In genomic region chr10:97766106-97766810, GRCh38 we compare ENCODE assay signal across 14 cellular contexts. TPM values are rescaled to one million over a fixed set of nuclear protein-coding genes. Genes with fewer than 3 reads are reported as not detected.
DNase-seq lines count a peak whose midpoint lies in the region; TF ChIP-seq lines count a peak whose summit lies in the region.
"Had no signal": no experiment of that assay in that cellular context is flagged by ENCODE, and none has a peak within 500 bp of the region (broad histone marks: within the 10 kb centered on the region; RNA-seq: fewer than 3 reads in every experiment).

No MANE protein-coding gene starts in this region.

- no peaks in the 10 kb centered on the region for H3K79me1 ChIP-seq in H9 (ENCODE audit: insufficient read depth, low read depth, low read length, poor library complexity, severe bottlenecking)

- H3K4me3 ChIP-seq in HEK293 (ENCODE audit: low read depth, low read length) = no peak overlapping the region
- no peak overlapping the region for H3K4me3 ChIP-seq in SJCRH30
- no peak overlapping the region for H3K4me3 ChIP-seq in brain microvascular endothelial cell (ENCODE audit: low read depth, low read length)
- H3K4me3 ChIP-seq in tibial nerve = no peak overlapping the region
- no peak overlapping the region for H3K4me3 ChIP-seq in colonic mucosa
- H3K4me3 ChIP-seq: A549, GM23338 had no signal

- H3K9ac ChIP-seq in colonic mucosa (ENCODE audit: low read depth in 2 of 2, low read length in 2 of 2) (no peak overlapping the region), H9 (ENCODE audit: extremely low read depth, insufficient read length, low read length) (no peak overlapping the region)

- no peak for TF ChIP-seq EP300 in tibial nerve (IDR thresholded peaks at IDR 0.05)

- H4K8ac ChIP-seq in H9 (replicated peaks; ENCODE audit: insufficient read length, low read depth, low read length) = no peak overlapping the region

- H3K56ac ChIP-seq in H9 (ENCODE audit: insufficient read length, low read depth, low read length) = no peak overlapping the region

- no peak overlapping the region for H2BK12ac ChIP-seq in H9 (ENCODE audit: insufficient read length, low read depth, low read length)

- H2BK20ac ChIP-seq in H9 (ENCODE audit: low read depth, low read length, poor library complexity, severe bottlenecking) = no peak overlapping the region

- no peaks in the 10 kb centered on the region for H3K4me1 ChIP-seq in HEK293 (ENCODE audit: control insufficient read depth, insufficient read depth, low read length)
- peaks cover 70% of the 10 kb centered on the region for H3K4me1 ChIP-seq in SJCRH30
- H3K4me1 ChIP-seq in tibial nerve = peaks cover 0 to 84% (median 35%) of the 10 kb centered on the region in 4 donors
- H3K4me1 ChIP-seq in colonic mucosa = no peaks in the 10 kb centered on the region
- H3K4me1 ChIP-seq in H9 (ENCODE audit: insufficient read depth, low read length) = no peaks in the 10 kb centered on the region

- TF ChIP-seq CTCF in HEK293 (tag by site-specific recombination; IDR thresholded peaks at IDR 0.05) (no peak), brain microvascular endothelial cell (IDR thresholded peaks at IDR 0.05; ENCODE audit: low read depth, low read length, missing control alignments) (no peak), tibial nerve (IDR thresholded peaks at IDR 0.05) (no peak), GM10248 (IDR thresholded peaks at IDR 0.05; ENCODE audit: control extremely low read depth, extremely low read depth, low read depth, missing control alignments) (no peak), colonic mucosa (IDR thresholded peaks at IDR 0.05) (no peak), H9 (conservative IDR thresholded peaks at IDR 0.05) (no peak)

- H3K4ac ChIP-seq in H9 (ENCODE audit: low read depth, low read length) = no peak overlapping the region

- H2AFZ ChIP-seq in H9 (ENCODE audit: low read length) = no peak overlapping the region
- H2AFZ ChIP-seq: GM23338 had no signal

- peaks cover 2% of the 10 kb centered on the region for H4K20me1 ChIP-seq in H9 (ENCODE audit: control insufficient read depth, insufficient read depth, insufficient read length)

- peaks cover 0 to 12% of the 10 kb centered on the region in 2 experiments; a peak in 1 of 3 replicates for H3K36me3 ChIP-seq in HEK293 (ENCODE audit: control insufficient read depth in 2 of 2, insufficient read depth in 1 of 2, low read length in 2 of 2)
- H3K36me3 ChIP-seq in SJCRH30 = no peaks in the 10 kb centered on the region
- peaks cover 5% of the 10 kb centered on the region for H3K36me3 ChIP-seq in brain microvascular endothelial cell (replicated peaks)
- H3K36me3 ChIP-seq in tibial nerve = peaks cover 0 to 15% (median 0%) of the 10 kb centered on the region in 3 donors
- H3K36me3 ChIP-seq in colonic mucosa = no peaks in the 10 kb centered on the region

- H3K9me3 ChIP-seq in HEK293 (ENCODE audit: control insufficient read depth, insufficient read depth, low read depth, low read length) (no peaks in the 10 kb centered on the region), SJCRH30 (replicated peaks) (no peaks in the 10 kb centered on the region), tibial nerve (no peaks in the 10 kb centered on the region), colonic mucosa (no peaks in the 10 kb centered on the region), H9 (ENCODE audit: control insufficient read depth, low read depth, low read length) (no peaks in the 10 kb centered on the region)
- H3K9me3 ChIP-seq: A549, Caco-2 had no signal

- intact Hi-C loops in colonic mucosa (cut with DNase I) = loop anchor here (10.0 kb wide), 1 partner anchor 99 kb away; no protein-coding TSS in a partner anchor

- H2AK5ac ChIP-seq in H9 (ENCODE audit: insufficient read length, low read length) = no peak overlapping the region

- H4K91ac ChIP-seq in H9 (ENCODE audit: insufficient read length, low read depth, low read length) = no peak overlapping the region

- no peak overlapping the region for H3K23ac ChIP-seq in H9 (ENCODE audit: insufficient read length, low read depth, low read length)

- no peak overlapping the region for H3K18ac ChIP-seq in H9 (ENCODE audit: insufficient read length, low read depth, low read length)

- CTCF ChIA-PET in HEK293 (lab: Yijun Ruan, JAX) (interaction anchor here (0.9 to 3.0 kb wide), 2 partner anchors 26 to 103 kb away, joined by 3 to 14 read pairs; no protein-coding TSS in a partner anchor), GM10248 (lab: Yijun Ruan, JAX) (interaction anchor here (0.6 to 2.4 kb wide), 4 partner anchors 23 to 65 kb away, joined by 3 to 6 read pairs (median 4); no protein-coding TSS in a partner anchor)

- no peak overlapping the region for H3K27ac Mint-ChIP-seq in H9
- H3K27ac Mint-ChIP-seq: CD4-positive, alpha-beta T cell; GM23338 had no signal

- no peak overlapping the region for H2BK5ac ChIP-seq in H9 (ENCODE audit: insufficient read length, low read length)

- 80 to 81% methylated on average over 13 of the region's 13 CpGs for WGBS in tibial nerve, 2 donors
- WGBS in H9 (ENCODE audit: extremely low coverage, insufficient read length, low lambda C conversion rate) = no CpG with 5 or more reads among the region's 13 CpGs

- no peaks in the 10 kb centered on the region for H3K79me2 ChIP-seq in H9 (ENCODE audit: insufficient read depth, low read length)

- peaks cover 37% of the 10 kb centered on the region for H3K27me3 Mint-ChIP-seq in H9 (ENCODE audit: low read depth)

- no peak overlapping the region for H3K27ac ChIP-seq in HEK293 (ENCODE audit: extremely low read depth, low read depth, low read length)
- H3K27ac ChIP-seq in SJCRH30 = peak overlapping the region; percentile 100
- H3K27ac ChIP-seq in brain microvascular endothelial cell = no peak overlapping the region
- H3K27ac ChIP-seq in tibial nerve = peak overlapping the region; percentile 13 to 91 (median 82)
- H3K27ac ChIP-seq in colonic mucosa = no peak overlapping the region
- no peak overlapping the region for H3K27ac ChIP-seq in H9 (ENCODE audit: insufficient read length, low read depth, low read length)
- H3K27ac ChIP-seq: A549, C4-2B had no signal

- no peak for TF ChIP-seq POLR2A in tibial nerve (IDR thresholded peaks at IDR 0.05)

- H3K23me2 ChIP-seq in H9 (ENCODE audit: insufficient read length, low read depth, low read length, poor library complexity, severe bottlenecking) = peaks cover 6% of the 10 kb centered on the region

- no peak overlapping the region for H3K4me2 ChIP-seq in H9 (ENCODE audit: insufficient read depth, insufficient read length, low read length)
- H3K4me2 ChIP-seq: A549, GM23338 had no signal

- H3K36me3 Mint-ChIP-seq in H9 (ENCODE audit: insufficient read depth in 1 of 3, low read depth in 3 of 3) = peaks cover 5 to 9% (median 6%) of the 10 kb centered on the region in 3 experiments

- no peak overlapping the region for H3T11ph ChIP-seq in H9 (ENCODE audit: low read length)

- H2BK120ac ChIP-seq in H9 (ENCODE audit: low read depth, low read length, poor library complexity, severe bottlenecking) = no peak overlapping the region

- DNase-seq in SJCRH30 (no peak), brain microvascular endothelial cell (peak; percentile 3), tibial nerve (ENCODE audit: low spot score in 2 of 2) (no peak), GM10248 (ENCODE audit: extremely low spot score) (no peak), colonic mucosa (no peak), H9 (no peak)
- DNase-seq: AML-193; Caco-2; CD4-positive, alpha-beta T cell had no signal

- H3K9me3 Mint-ChIP-seq in H9 = no peaks in the 10 kb centered on the region
- H3K9me3 Mint-ChIP-seq: CD4-positive, alpha-beta T cell; GM23338 had no signal

- no peak overlapping the region for H3K14ac ChIP-seq in H9 (ENCODE audit: insufficient read depth, low read length)

- H3K27me3 ChIP-seq in SJCRH30 (no peaks in the 10 kb centered on the region), brain microvascular endothelial cell (replicated peaks) (peaks cover 12% of the 10 kb centered on the region), tibial nerve (peaks cover 0 to 13% of the 10 kb centered on the region in 2 donors), colonic mucosa (peaks cover 13% of the 10 kb centered on the region), H9 (ENCODE audit: insufficient read depth, low read length) (peaks cover 10% of the 10 kb centered on the region; the same call in 1 of the 2 replicates)

- H4K5ac ChIP-seq in H9 (ENCODE audit: insufficient read length, low read depth, low read length) = no peak overlapping the region

- H2BK15ac ChIP-seq in H9 (ENCODE audit: low read depth, low read length) = no peak overlapping the region

- H3K4me3 Mint-ChIP-seq in H9 = no peak overlapping the region
- H3K4me3 Mint-ChIP-seq: CD4-positive, alpha-beta T cell; GM23338 had no signal

- H3K4me1 Mint-ChIP-seq in H9 = peaks cover 27 to 42% of the 10 kb centered on the region in 2 experiments

- in situ Hi-C loops in brain microvascular endothelial cell (cut with HindIII; ENCODE audit: low pct_ligation_motif_present, low sequenced_read_pairs) = loop anchor here (25.0 kb wide), 1 partner anchor 96 kb away; no protein-coding TSS in a partner anchor

- POLR2A ChIA-PET in HEK293 (lab: Yijun Ruan, JAX) = no interaction called here
- POLR2A ChIA-PET in GM10248 (lab: Yijun Ruan, JAX) = no interaction called here

TF ChIP-seq in HEK293, 187 proteins besides CTCF, POLR2A, EP300 and RAD21 (continues in another document):
- TF ChIP-seq ZNF280C (tag by site-specific recombination; IDR thresholded peaks at IDR 0.05) = no peak

RNA-seq across cellular contexts. Expression of gene SFRP5, which starts 5.5 kb away (rescaled TPM):
- total RNA-seq in SJCRH30 (2014; rRNA removed; shearing (Covaris generic)) = not detected in 2 replicates
- total RNA-seq in tibial nerve (100 to 1,000 TPM; 183 to 530 (median 479) TPM), colonic mucosa (1 to 10 TPM in 1 of 2 donors, under 1 TPM in 1; 0.57 to 1.2 TPM), H9 (2021) (1.7 and 1.8 TPM in 2 replicates)
- total RNA-seq: CD4-positive, alpha-beta T cell; HT-29 had no signal

RNA-seq across cellular contexts. Expression of gene ZFYVE27, which starts 29.3 kb away (rescaled TPM):
- 20.7 and 27.1 TPM in 2 replicates for total RNA-seq in SJCRH30 (2014; rRNA removed; shearing (Covaris generic))
- total RNA-seq in tibial nerve (10 to 100 TPM; 33.4 to 46.8 (median 42.7) TPM), colonic mucosa (10 to 100 TPM; 45.9 to 47.9 TPM), H9 (2021) (32.2 and 33.2 TPM in 2 replicates)

RNA-seq across cellular contexts. Expression of gene MARVELD1, which starts 52.7 kb away (rescaled TPM):
- total RNA-seq in SJCRH30 (2014; rRNA removed; shearing (Covaris generic)) = 29.8 and 30.4 TPM in 2 replicates
- total RNA-seq in tibial nerve (10 to 100 TPM; 28.0 to 45.3 (median 42.2) TPM), colonic mucosa (10 to 100 TPM; 25.7 to 31.7 TPM), H9 (2021) (26.6 and 26.7 TPM in 2 replicates)

Comparison
In these comparisons a context has a peak if more than half of its experiments do, and no peak if none do; other contexts are left out.
1. H3K27ac ChIP-seq: peak in SJCRH30 (single experiment) and tibial nerve (4 of 4); none in HEK293 (single experiment), brain microvascular endothelial cell (single experiment), colonic mucosa (single experiment) and H9 (single experiment).
2. RNA of gene SFRP5, which starts 5.5 kb away (total RNA-seq): 183 to 530 TPM in tibial nerve; 1.7 to 1.8 TPM in H9, 0.57 to 1.2 TPM in colonic mucosa and not detected in SJCRH30; every median in the first group is over 10 times any median in the second.